In the genomic region with DNA sequence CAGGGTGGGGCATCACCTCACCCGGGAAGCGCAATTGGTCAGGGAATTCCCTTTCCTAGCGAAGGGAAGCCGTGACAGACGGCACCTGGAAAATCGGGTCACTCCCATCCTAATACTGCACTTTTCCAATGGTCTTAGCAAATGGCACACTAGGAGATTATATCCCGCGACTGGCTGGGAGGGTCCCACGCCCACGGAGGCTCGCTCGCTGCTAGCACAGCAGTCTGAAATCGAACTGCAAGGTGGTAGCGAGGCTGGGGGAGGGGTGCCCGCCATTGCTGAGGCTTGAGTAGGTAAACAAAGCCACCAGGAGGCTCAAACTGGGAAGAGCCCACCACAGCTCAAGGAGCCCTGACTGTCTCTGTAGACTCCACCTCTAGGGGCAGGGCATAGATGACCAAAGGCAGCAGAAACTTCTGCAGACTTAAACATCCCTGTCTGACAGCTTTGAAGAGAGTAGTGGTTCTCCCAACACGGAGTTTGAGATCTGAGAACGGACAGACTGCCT, we compare ENCODE assay signal across 13 cellular contexts. TPM values are rescaled to one million over a fixed set of nuclear protein-coding genes. Genes with fewer than 3 reads are reported as not detected.
"Had no signal": no experiment of that assay in that cellular context is flagged by ENCODE, and none has a peak within 500 bp of the region (broad histone marks: within the 10 kb centered on the region; RNA-seq: fewer than 3 reads in every experiment).

No MANE protein-coding gene starts in this region.

RNA-seq across cellular contexts. Expression of gene HMSD, which starts 8.5 kb away (rescaled TPM):
- total RNA-seq: dermis blood vessel endothelial cell, gastrocnemius medialis, kidney epithelial cell, lung microvascular endothelial cell, mononuclear cell, mucosa of gallbladder, natural killer cell had no signal
- polyA plus RNA-seq: naive thymus-derived CD4-positive, alpha-beta T cell had no signal

RNA-seq across cellular contexts. Expression of gene SERPINB10, which starts 32.8 kb away (rescaled TPM):
- total RNA-seq: dermis blood vessel endothelial cell, gastrocnemius medialis, glomerular endothelial cell, heart right ventricle, kidney epithelial cell, left cardiac atrium, left ventricle myocardium superior, lower lobe of right lung, lung microvascular endothelial cell, mucosa of gallbladder had no signal
- polyA plus RNA-seq: heart right ventricle; naive thymus-derived CD4-positive, alpha-beta T cell had no signal

RNA-seq across cellular contexts. Expression of gene SERPINB2, which starts 53.1 kb away (rescaled TPM):
- total RNA-seq: dermis blood vessel endothelial cell, gastrocnemius medialis, left ventricle myocardium superior, lower lobe of right lung, mucosa of gallbladder had no signal
- polyA plus RNA-seq: naive thymus-derived CD4-positive, alpha-beta T cell had no signal
